In the genomic region with DNA sequence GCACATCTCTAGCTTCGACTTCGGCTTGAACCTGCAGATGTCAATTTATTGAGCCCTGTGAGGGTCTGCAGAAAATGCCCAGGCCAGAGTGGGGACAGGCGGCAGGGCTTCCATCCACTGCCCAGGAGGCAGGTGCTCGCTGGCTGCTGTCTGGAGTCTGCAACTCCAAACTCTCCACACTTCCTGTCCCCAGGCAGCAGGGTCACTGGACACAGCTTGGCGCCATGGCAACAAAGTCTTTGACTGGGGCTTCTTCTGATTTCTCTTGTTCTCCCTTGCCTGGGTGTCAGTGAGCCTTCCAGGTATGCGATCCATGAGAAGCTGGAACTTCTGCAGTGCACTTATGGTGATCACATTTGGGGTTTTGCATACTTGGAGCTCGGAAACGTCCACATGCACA, we compare ENCODE assay signal across 20 cellular contexts. TPM values are rescaled to one million over a fixed set of nuclear protein-coding genes. Genes with fewer than 3 reads are reported as not detected.
"Had no signal": no experiment of that assay in that cellular context is flagged by ENCODE, and none has a peak within 500 bp of the region (broad histone marks: within the 10 kb centered on the region; RNA-seq: fewer than 3 reads in every experiment).

No MANE protein-coding gene starts in this region.

- H3K4me3 ChIP-seq: colonic mucosa, heart right ventricle, lower lobe of right lung, pancreas, psoas muscle, right atrium auricular region, upper lobe of right lung had no signal

- H3K4me1 ChIP-seq: colonic mucosa, heart right ventricle, lower lobe of right lung, pancreas, psoas muscle, right atrium auricular region, upper lobe of right lung had no signal

- H3K27me3 ChIP-seq: colonic mucosa, pancreas, right atrium auricular region had no signal

- H3K9me3 ChIP-seq: colonic mucosa, lower lobe of right lung, pancreas, upper lobe of right lung had no signal

- H3K36me3 ChIP-seq: colonic mucosa, heart right ventricle, lower lobe of right lung, pancreas, right atrium auricular region, upper lobe of right lung had no signal

- H3K27ac ChIP-seq: colonic mucosa, heart right ventricle, lower lobe of right lung, pancreas, psoas muscle, right atrium auricular region, upper lobe of right lung, VCaP had no signal

- DNase-seq: activated CD4-positive, alpha-beta T cell treated with anti-CD3 and anti-CD28 coated beads, Interleukin-2, amount 50 U/mL, for 4 hours; activated naive CD4-positive, alpha-beta T cell treated with anti-CD3 and anti-CD28 coated beads for 36 hours; activated T-cell treated with anti-CD3 and anti-CD28 coated beads, Interleukin-2, amount 50 U/mL, for 48 hours; amygdala; colonic mucosa; heart right ventricle; kidney; lower lobe of right lung; natural killer cell; pancreas; psoas muscle; stimulated activated CD4-positive, alpha-beta T cell treated with anti-CD3 and anti-CD28 coated beads, Interleukin-12 subunit alpha, Interleukin-12 subunit beta, amount 100 ng/mL, for 4 hours; stimulated activated CD4-positive, alpha-beta T cell treated with anti-CD3 and anti-CD28 coated beads, Interleukin-4, amount 100 ng/mL, for 4 hours; stimulated activated naive CD8-positive, alpha-beta T cell treated with anti-CD3 and anti-CD28 coated beads, Interleukin-15, Interleukin-2, amounts not matched to agents 100 U/mL and 50 U/mL, for 24 hours; T-helper 2 cell; upper lobe of right lung had no signal

RNA-seq across cellular contexts. Expression of gene SV2B, which starts 33.5 kb away (rescaled TPM):
- total RNA-seq: epithelial cell of proximal tubule, fibroblast of villous mesenchyme, natural killer cell had no signal
